8 cellular contexts compared by ENCODE assay signal in genomic region chr14:31421200-31421599, GRCh38. TPM values are rescaled to one million over a fixed set of nuclear protein-coding genes. Genes with fewer than 3 reads are reported as not detected.
DNase-seq lines count a peak whose midpoint lies in the region; ATAC-seq and TF ChIP-seq lines count a peak whose summit lies in the region.

No MANE protein-coding gene starts in this region.

- H3K4me1 Mint-ChIP-seq in Calu3 (ENCODE audit: low read depth, unreplicated experiment), result peaks cover 15% of the 10 kb centered on the region

- DNase-seq in Calu3 (no peak), MM.1S (no peak), dorsolateral prefrontal cortex (no peak), osteoblast (ENCODE audit: insufficient read length, low spot score, missing footprints) (no peak), cerebellar nuclear complex (lab: John Stamatoyannopoulos, UW) (no peak), NK-92 (lab: John Stamatoyannopoulos, UW; ENCODE audit: unreplicated experiment) (no peak), NCI-H82 treated with DMSO at 0.1 percent for 48 hours (lab: John Stamatoyannopoulos, UW; ENCODE audit: unreplicated experiment) (no peak)

- no peaks in the 10 kb centered on the region for H3K4me1 ChIP-seq in MM.1S (ENCODE audit: low read length)
- H3K4me1 ChIP-seq in osteoblast (ENCODE audit: insufficient read depth, low read length), result peaks cover 12% of the 10 kb centered on the region

- H2AFZ ChIP-seq in MM.1S (ENCODE audit: low read length) (peak overlapping the region; percentile 65), osteoblast (ENCODE audit: low read length) (peak overlapping the region; percentile 80)

- no peak overlapping the region for H3K27ac Mint-ChIP-seq in Calu3 (ENCODE audit: unreplicated experiment)

- H3K36me3 ChIP-seq in MM.1S (replicated peaks; ENCODE audit: insufficient read depth, low read length) (no peaks in the 10 kb centered on the region), osteoblast (ENCODE audit: insufficient read depth, low read length) (peaks cover 3% of the 10 kb centered on the region)

- no TSS peak for BruUV-seq in Calu3 (replicated peaks; lab: Mats Ljungman, UMichigan)

- H4K20me1 ChIP-seq in MM.1S (ENCODE audit: insufficient read depth, low read length) (no peaks in the 10 kb centered on the region), osteoblast (ENCODE audit: insufficient read depth, low read length) (peaks cover 3% of the 10 kb centered on the region)

- H3K9me3 ChIP-seq in MM.1S (replicated peaks; ENCODE audit: insufficient read depth, low read length) (no peaks in the 10 kb centered on the region), osteoblast (ENCODE audit: low read depth, low read length) (no peaks in the 10 kb centered on the region)

- ATAC-seq in GM21723 (IDR thresholded peaks at IDR 0.05; ENCODE audit: unreplicated experiment), result no peak

- peak overlapping the region; percentile 67 for H3K9ac ChIP-seq in MM.1S (ENCODE audit: low read length)

- H3K27ac ChIP-seq in MM.1S (ENCODE audit: low read length) (peak overlapping the region; percentile 84), dorsolateral prefrontal cortex (peak overlapping the region in 26 of 59 donors; percentile 7 to 90 (median 80)), osteoblast (ENCODE audit: low read depth, low read length) (peak overlapping the region; percentile 71)

- no peaks in the 10 kb centered on the region for H3K27me3 Mint-ChIP-seq in Calu3 (ENCODE audit: unreplicated experiment)

- H3K27me3 ChIP-seq in MM.1S (replicated peaks; ENCODE audit: insufficient read depth, low read length) (no peaks in the 10 kb centered on the region), dorsolateral prefrontal cortex (no peaks in the 10 kb centered on the region), osteoblast (ENCODE audit: insufficient read depth, low read length) (no peaks in the 10 kb centered on the region)

- H3K4me3 ChIP-seq in MM.1S (ENCODE audit: low read length) (peak overlapping the region; percentile 49; the same call in 1 of the 2 replicates), dorsolateral prefrontal cortex (peak overlapping the region in 41 of 59 donors; percentile 60 to 100 (median 94)), osteoblast (ENCODE audit: insufficient read depth, low read length) (peak overlapping the region; percentile 100)

- CTCF ChIA-PET in Calu3 (lab: Charles Lee), result interaction anchor here (1.0 to 1.2 kb wide), 3 partner anchors 43 to 962 kb away, joined by 3 to 5 read pairs (median 4); no protein-coding TSS in a partner anchor

- peak overlapping the region; percentile 100 for H3K4me3 Mint-ChIP-seq in Calu3 (ENCODE audit: low read depth, unreplicated experiment)

- no peaks in the 10 kb centered on the region for H3K9me3 Mint-ChIP-seq in Calu3 (ENCODE audit: low read depth, unreplicated experiment)

- H3K79me2 ChIP-seq in MM.1S (ENCODE audit: low read length), result peaks cover 18% of the 10 kb centered on the region
- peaks cover 41% of the 10 kb centered on the region for H3K79me2 ChIP-seq in osteoblast (ENCODE audit: insufficient read depth, low read length)

- peak overlapping the region; percentile 76 for H3K4me2 ChIP-seq in MM.1S (ENCODE audit: low read depth, low read length)
- peak overlapping the region; percentile 74 for H3K4me2 ChIP-seq in osteoblast (ENCODE audit: insufficient read depth, low read length)

- H3K36me3 Mint-ChIP-seq in Calu3 (ENCODE audit: insufficient read depth, unreplicated experiment), result peaks cover 15% of the 10 kb centered on the region

- TF ChIP-seq CTCF in Calu3 (IDR thresholded peaks at IDR 0.05; ENCODE audit: unreplicated experiment) (no peak), MM.1S (IDR thresholded peaks at IDR 0.05; ENCODE audit: low read length) (no peak), dorsolateral prefrontal cortex (IDR thresholded peaks at IDR 0.05 in 54 of 56, conservative IDR thresholded peaks at IDR 0.05 in 2 of 56; ENCODE audit: low read depth in 1 of 56, partially characterized antibody in 56 of 56) (no peak), osteoblast (IDR thresholded peaks at IDR 0.05; ENCODE audit: extremely low read depth, low read depth, low read length) (no peak)

- H3K9me2 ChIP-seq in MM.1S (replicated peaks; ENCODE audit: insufficient read depth, low read length), result no peaks in the 10 kb centered on the region

- H3F3A ChIP-seq in MM.1S (ENCODE audit: insufficient read depth, low read length), result peaks cover 11% of the 10 kb centered on the region; the same call in 1 of the 2 replicates

- intact Hi-C loops in Calu3 (cut with micrococcal nuclease; ENCODE audit: unreplicated experiment) (no loop called here), dorsolateral prefrontal cortex (cut with DNase I) (loop anchor here in 1 of 2 donors (2.0 to 5.0 kb wide), 3 partner anchors 30 to 214 kb away; partner anchors contain the start of gene HECTD1)

RNA-seq across cellular contexts. Expression of gene HEATR5A, which starts 0.8 kb away (rescaled TPM):
- total RNA-seq in Calu3 (2022) (28.9 and 31.3 TPM in 2 replicates), dorsolateral prefrontal cortex (10 to 100 TPM; 21.3 to 55.7 (median 34.4) TPM), osteoblast (38.3 and 46.0 TPM in 2 replicates)

RNA-seq across cellular contexts. Expression of gene DTD2, which starts 36.1 kb away (rescaled TPM):
- 12.2 and 13.9 TPM in 2 replicates for total RNA-seq in Calu3 (2022)
- 10 to 100 TPM; 11.4 to 33.1 (median 22.2) TPM for total RNA-seq in dorsolateral prefrontal cortex
- 46.0 and 64.1 TPM in 2 replicates for total RNA-seq in osteoblast

Comparison
In these comparisons a context has a peak if more than half of its experiments do, and no peak if none do; other contexts are left out.
1. H3K4me3 ChIP-seq: peak in every context shown above with its lines; median percentile 100 in osteoblast; 94 in dorsolateral prefrontal cortex; 49 in MM.1S.